1 cellular context compared by ENCODE assay signal in genomic region chr17:75563063-75563758, GRCh38.
TF ChIP-seq lines count a peak whose summit lies in the region.

No MANE protein-coding gene starts in this region.

TF ChIP-seq in HepG2, 621 proteins besides CTCF, POLR2A, EP300 and RAD21:
- TF ChIP-seq, protein P1, sequence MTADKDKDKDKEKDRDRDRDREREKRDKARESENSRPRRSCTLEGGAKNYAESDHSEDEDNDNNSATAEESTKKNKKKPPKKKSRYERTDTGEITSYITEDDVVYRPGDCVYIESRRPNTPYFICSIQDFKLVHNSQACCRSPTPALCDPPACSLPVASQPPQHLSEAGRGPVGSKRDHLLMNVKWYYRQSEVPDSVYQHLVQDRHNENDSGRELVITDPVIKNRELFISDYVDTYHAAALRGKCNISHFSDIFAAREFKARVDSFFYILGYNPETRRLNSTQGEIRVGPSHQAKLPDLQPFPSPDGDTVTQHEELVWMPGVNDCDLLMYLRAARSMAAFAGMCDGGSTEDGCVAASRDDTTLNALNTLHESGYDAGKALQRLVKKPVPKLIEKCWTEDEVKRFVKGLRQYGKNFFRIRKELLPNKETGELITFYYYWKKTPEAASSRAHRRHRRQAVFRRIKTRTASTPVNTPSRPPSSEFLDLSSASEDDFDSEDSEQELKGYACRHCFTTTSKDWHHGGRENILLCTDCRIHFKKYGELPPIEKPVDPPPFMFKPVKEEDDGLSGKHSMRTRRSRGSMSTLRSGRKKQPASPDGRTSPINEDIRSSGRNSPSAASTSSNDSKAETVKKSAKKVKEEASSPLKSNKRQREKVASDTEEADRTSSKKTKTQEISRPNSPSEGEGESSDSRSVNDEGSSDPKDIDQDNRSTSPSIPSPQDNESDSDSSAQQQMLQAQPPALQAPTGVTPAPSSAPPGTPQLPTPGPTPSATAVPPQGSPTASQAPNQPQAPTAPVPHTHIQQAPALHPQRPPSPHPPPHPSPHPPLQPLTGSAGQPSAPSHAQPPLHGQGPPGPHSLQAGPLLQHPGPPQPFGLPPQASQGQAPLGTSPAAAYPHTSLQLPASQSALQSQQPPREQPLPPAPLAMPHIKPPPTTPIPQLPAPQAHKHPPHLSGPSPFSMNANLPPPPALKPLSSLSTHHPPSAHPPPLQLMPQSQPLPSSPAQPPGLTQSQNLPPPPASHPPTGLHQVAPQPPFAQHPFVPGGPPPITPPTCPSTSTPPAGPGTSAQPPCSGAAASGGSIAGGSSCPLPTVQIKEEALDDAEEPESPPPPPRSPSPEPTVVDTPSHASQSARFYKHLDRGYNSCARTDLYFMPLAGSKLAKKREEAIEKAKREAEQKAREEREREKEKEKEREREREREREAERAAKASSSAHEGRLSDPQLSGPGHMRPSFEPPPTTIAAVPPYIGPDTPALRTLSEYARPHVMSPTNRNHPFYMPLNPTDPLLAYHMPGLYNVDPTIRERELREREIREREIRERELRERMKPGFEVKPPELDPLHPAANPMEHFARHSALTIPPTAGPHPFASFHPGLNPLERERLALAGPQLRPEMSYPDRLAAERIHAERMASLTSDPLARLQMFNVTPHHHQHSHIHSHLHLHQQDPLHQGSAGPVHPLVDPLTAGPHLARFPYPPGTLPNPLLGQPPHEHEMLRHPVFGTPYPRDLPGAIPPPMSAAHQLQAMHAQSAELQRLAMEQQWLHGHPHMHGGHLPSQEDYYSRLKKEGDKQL (CRISPR knock-in tag; IDR thresholded peaks at IDR 0.05; ENCODE audit: low read depth): no peak
- TF ChIP-seq FOXP1 (IDR thresholded peaks at IDR 0.05) (no peak), FOXP1 (CRISPR knock-in tag; IDR thresholded peaks at IDR 0.05) (no peak), ATF1 (CRISPR knock-in tag; IDR thresholded peaks at IDR 0.05) (no peak), HCFC1 (IDR thresholded peaks at IDR 0.05; ENCODE audit: low read depth, low read length) (no peak), RBFOX2 (IDR thresholded peaks at IDR 0.05; ENCODE audit: low read depth, low read length) (peak; percentile 32; the same call in 1 of the 2 replicates), ZSCAN12 (CRISPR knock-in tag; IDR thresholded peaks at IDR 0.05) (no peak), E2F5 (CRISPR knock-in tag; conservative IDR thresholded peaks at IDR 0.05) (no peak), ZNF768 (CRISPR knock-in tag; IDR thresholded peaks at IDR 0.05) (peak; percentile 89), AGO2 (optimal IDR thresholded peaks at IDR 0.05; ENCODE audit: low read depth, low read length) (peak; percentile 65)
- TF ChIP-seq, protein P2, sequence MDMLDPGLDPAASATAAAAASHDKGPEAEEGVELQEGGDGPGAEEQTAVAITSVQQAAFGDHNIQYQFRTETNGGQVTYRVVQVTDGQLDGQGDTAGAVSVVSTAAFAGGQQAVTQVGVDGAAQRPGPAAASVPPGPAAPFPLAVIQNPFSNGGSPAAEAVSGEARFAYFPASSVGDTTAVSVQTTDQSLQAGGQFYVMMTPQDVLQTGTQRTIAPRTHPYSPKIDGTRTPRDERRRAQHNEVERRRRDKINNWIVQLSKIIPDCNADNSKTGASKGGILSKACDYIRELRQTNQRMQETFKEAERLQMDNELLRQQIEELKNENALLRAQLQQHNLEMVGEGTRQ (IDR thresholded peaks at IDR 0.05; ENCODE audit: low read depth, low read length): no peak
- TF ChIP-seq, protein P2 (CRISPR knock-in tag; IDR thresholded peaks at IDR 0.05; ENCODE audit: borderline replicate concordance): no peak
- TF ChIP-seq, protein P3, sequence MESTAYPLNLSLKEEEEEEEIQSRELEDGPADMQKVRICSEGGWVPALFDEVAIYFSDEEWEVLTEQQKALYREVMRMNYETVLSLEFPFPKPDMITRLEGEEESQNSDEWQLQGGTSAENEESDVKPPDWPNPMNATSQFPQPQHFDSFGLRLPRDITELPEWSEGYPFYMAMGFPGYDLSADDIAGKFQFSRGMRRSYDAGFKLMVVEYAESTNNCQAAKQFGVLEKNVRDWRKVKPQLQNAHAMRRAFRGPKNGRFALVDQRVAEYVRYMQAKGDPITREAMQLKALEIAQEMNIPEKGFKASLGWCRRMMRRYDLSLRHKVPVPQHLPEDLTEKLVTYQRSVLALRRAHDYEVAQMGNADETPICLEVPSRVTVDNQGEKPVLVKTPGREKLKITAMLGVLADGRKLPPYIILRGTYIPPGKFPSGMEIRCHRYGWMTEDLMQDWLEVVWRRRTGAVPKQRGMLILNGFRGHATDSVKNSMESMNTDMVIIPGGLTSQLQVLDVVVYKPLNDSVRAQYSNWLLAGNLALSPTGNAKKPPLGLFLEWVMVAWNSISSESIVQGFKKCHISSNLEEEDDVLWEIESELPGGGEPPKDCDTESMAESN (CRISPR knock-in tag; conservative IDR thresholded peaks at IDR 0.05): no peak
